ENCODE assay signal across 2 cellular contexts in the genomic region with DNA sequence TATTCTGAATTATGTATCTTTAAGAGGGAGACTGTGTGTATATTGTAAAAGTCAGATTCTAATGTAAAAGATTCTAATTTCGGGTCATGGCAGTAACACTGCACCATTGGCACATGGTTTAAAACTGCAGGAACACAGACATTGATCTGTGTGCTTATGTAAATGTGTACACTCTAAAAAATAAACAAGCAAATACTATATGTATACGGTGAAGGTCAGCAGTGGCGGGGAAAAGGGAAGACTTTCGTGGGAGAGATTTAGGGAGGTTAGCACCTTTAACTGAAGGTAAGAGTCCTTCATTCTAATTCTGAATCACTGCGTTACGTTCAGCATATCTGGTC.
TF ChIP-seq lines count a peak whose summit lies in the region.

No MANE protein-coding gene starts in this region.

TF ChIP-seq in SK-N-SH, 30 proteins besides CTCF, POLR2A, EP300 and RAD21 (continued from another document):
- TF ChIP-seq ZBTB33 (IDR thresholded peaks at IDR 0.05; ENCODE audit: borderline replicate concordance, low read depth) (no peak), FOXJ3 (CRISPR knock-in tag; IDR thresholded peaks at IDR 0.05) (no peak), MAX (IDR thresholded peaks at IDR 0.05; ENCODE audit: low read depth) (no peak), GABPA (IDR thresholded peaks at IDR 0.05; ENCODE audit: low read depth) (no peak), NRF1 (IDR thresholded peaks at IDR 0.05; ENCODE audit: low read depth, low read length) (no peak), EZH2phosphoT487 (IDR thresholded peaks at IDR 0.05; ENCODE audit: borderline replicate concordance, low read depth) (no peak), CHD2 (IDR thresholded peaks at IDR 0.05; ENCODE audit: low read length, partially characterized antibody) (no peak), ELF1 (IDR thresholded peaks at IDR 0.05) (no peak)
- TF ChIP-seq, protein P1, sequence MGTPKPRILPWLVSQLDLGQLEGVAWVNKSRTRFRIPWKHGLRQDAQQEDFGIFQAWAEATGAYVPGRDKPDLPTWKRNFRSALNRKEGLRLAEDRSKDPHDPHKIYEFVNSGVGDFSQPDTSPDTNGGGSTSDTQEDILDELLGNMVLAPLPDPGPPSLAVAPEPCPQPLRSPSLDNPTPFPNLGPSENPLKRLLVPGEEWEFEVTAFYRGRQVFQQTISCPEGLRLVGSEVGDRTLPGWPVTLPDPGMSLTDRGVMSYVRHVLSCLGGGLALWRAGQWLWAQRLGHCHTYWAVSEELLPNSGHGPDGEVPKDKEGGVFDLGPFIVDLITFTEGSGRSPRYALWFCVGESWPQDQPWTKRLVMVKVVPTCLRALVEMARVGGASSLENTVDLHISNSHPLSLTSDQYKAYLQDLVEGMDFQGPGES (IDR thresholded peaks at IDR 0.05; ENCODE audit: low read depth, low read length): no peak

TF ChIP-seq in SK-N-SH treated with all-trans-retinoic acid at 6 μM for 48 hours, 23 proteins besides CTCF, POLR2A, EP300 and RAD21 (continued from another document):
- TF ChIP-seq, protein P2, sequence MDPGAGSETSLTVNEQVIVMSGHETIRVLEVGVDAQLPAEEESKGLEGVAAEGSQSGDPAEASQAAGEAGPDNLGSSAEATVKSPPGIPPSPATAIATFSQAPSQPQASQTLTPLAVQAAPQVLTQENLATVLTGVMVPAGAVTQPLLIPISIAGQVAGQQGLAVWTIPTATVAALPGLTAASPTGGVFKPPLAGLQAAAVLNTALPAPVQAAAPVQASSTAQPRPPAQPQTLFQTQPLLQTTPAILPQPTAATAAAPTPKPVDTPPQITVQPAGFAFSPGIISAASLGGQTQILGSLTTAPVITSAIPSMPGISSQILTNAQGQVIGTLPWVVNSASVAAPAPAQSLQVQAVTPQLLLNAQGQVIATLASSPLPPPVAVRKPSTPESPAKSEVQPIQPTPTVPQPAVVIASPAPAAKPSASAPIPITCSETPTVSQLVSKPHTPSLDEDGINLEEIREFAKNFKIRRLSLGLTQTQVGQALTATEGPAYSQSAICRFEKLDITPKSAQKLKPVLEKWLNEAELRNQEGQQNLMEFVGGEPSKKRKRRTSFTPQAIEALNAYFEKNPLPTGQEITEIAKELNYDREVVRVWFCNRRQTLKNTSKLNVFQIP (CRISPR knock-in tag; IDR thresholded peaks at IDR 0.05; ENCODE audit: borderline replicate concordance, low read depth): no peak
- TF ChIP-seq, protein P3, sequence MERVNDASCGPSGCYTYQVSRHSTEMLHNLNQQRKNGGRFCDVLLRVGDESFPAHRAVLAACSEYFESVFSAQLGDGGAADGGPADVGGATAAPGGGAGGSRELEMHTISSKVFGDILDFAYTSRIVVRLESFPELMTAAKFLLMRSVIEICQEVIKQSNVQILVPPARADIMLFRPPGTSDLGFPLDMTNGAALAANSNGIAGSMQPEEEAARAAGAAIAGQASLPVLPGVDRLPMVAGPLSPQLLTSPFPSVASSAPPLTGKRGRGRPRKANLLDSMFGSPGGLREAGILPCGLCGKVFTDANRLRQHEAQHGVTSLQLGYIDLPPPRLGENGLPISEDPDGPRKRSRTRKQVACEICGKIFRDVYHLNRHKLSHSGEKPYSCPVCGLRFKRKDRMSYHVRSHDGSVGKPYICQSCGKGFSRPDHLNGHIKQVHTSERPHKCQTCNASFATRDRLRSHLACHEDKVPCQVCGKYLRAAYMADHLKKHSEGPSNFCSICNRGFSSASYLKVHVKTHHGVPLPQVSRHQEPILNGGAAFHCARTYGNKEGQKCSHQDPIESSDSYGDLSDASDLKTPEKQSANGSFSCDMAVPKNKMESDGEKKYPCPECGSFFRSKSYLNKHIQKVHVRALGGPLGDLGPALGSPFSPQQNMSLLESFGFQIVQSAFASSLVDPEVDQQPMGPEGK (CRISPR knock-in tag; IDR thresholded peaks at IDR 0.05; ENCODE audit: borderline replicate concordance): no peak
- no peak for TF ChIP-seq OSR1 (CRISPR knock-in tag; IDR thresholded peaks at IDR 0.05)
- TF ChIP-seq ISL1 (CRISPR knock-in tag; IDR thresholded peaks at IDR 0.05): no peak
- no peak for TF ChIP-seq ZFP30 (CRISPR knock-in tag; IDR thresholded peaks at IDR 0.05)
- no peak for TF ChIP-seq ZC3H10 (CRISPR knock-in tag; IDR thresholded peaks at IDR 0.05)
- TF ChIP-seq RARB (CRISPR knock-in tag; IDR thresholded peaks at IDR 0.05): no peak
- TF ChIP-seq CSRNP3 (CRISPR knock-in tag; IDR thresholded peaks at IDR 0.05): no peak
- no peak for TF ChIP-seq PPARA (CRISPR knock-in tag; IDR thresholded peaks at IDR 0.05; ENCODE audit: borderline replicate concordance)
- TF ChIP-seq ZNF70 (CRISPR knock-in tag; IDR thresholded peaks at IDR 0.05): no peak
- TF ChIP-seq SNAI2 (CRISPR knock-in tag; IDR thresholded peaks at IDR 0.05): no peak
- TF ChIP-seq ARNTL (CRISPR knock-in tag; IDR thresholded peaks at IDR 0.05; ENCODE audit: borderline replicate concordance, low read depth): no peak
TF ChIP-seq in SK-N-SH treated with all-trans-retinoic acid at 6 μM for 48 hours: peak in this region for 0.
